Comparison of ENCODE assay signal across 29 cellular contexts in the genomic region with DNA sequence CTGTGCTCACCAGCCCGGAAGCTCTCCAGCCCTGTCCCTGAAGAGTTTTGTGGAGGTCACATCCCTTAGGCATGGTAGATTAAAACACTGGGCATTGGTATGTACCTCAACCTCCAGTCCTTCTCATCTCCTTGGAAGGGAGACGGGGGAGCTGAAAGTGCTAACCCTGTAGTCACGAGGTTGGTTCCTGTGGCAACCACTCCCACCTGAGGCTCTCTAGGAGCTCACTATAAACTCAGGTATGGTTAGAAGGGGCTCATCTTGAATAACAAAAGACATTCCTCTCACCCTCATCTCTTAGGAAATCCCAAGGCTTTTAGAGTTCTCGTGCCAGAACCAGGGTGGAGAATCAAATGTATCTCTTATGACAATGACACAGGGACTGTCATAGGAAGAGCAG. TPM values are rescaled to one million over a fixed set of nuclear protein-coding genes. Genes with fewer than 3 reads are reported as not detected.
A peak's percentile ranks its signal among the peaks of the same experiment; 100 is the strongest.
DNase-seq lines count a peak whose midpoint lies in the region; ATAC-seq and TF ChIP-seq lines count a peak whose summit lies in the region.
"Had no signal": no experiment of that assay in that cellular context is flagged by ENCODE, and none has a peak within 500 bp of the region (broad histone marks: within the 10 kb centered on the region; RNA-seq: fewer than 3 reads in every experiment).

No MANE protein-coding gene starts in this region.

- no peak overlapping the region for H3K4me3 Mint-ChIP-seq in natural killer cell treated with Interleukin-12 subunit alpha and Interleukin-12 subunit beta and Interleukin-15 and Interleukin-18, amount 100 ng/mL, for 72 hours
- H3K4me3 Mint-ChIP-seq in natural killer cell: no peak overlapping the region
- H3K4me3 Mint-ChIP-seq in T-helper 17 cell: no peak overlapping the region
- no peak overlapping the region for H3K4me3 Mint-ChIP-seq in endodermal cell
- H3K4me3 Mint-ChIP-seq: neural crest cell; stimulated activated naive B cell treated with anti-CD40 and anti-IgM and Interleukin-4, amounts not matched to agents 10 μg/mL and 1 μg/mL and 100 μg/mL, for 72 hours had no signal

- H3K27me3 ChIP-seq in endodermal cell (ENCODE audit: control insufficient read depth, insufficient read depth, low read length, poor library complexity, severe bottlenecking) (peaks cover 34% of the 10 kb centered on the region), right atrium auricular region (no peaks in the 10 kb centered on the region)
- H3K27me3 ChIP-seq: adrenal gland, body of pancreas, upper lobe of right lung had no signal

- H3K4me3 ChIP-seq in endodermal cell (ENCODE audit: low read length) (no peak overlapping the region), right atrium auricular region (no peak overlapping the region)
- H3K4me3 ChIP-seq: adrenal gland, body of pancreas, GM12878, GM23248, lung, mucosa of descending colon, upper lobe of right lung had no signal

- intact Hi-C loops in natural killer cell (cut with micrococcal nuclease): no loop called here

- 86 to 100% methylated on average over 1 to 4 of the region's 4 CpGs for WGBS in endodermal cell (ENCODE audit: insufficient coverage in 1 of 2, insufficient read length in 1 of 2), 2 experiments

- no peaks in the 10 kb centered on the region for H3K27me3 Mint-ChIP-seq in natural killer cell treated with Interleukin-12 subunit alpha and Interleukin-12 subunit beta and Interleukin-15 and Interleukin-18, amount 100 ng/mL, for 72 hours
- H3K27me3 Mint-ChIP-seq in natural killer cell (ENCODE audit: low read depth in 2 of 2) (no peaks in the 10 kb centered on the region), T-helper 17 cell (no peaks in the 10 kb centered on the region), endodermal cell (ENCODE audit: insufficient read depth) (peaks cover 18% of the 10 kb centered on the region)

- DNase-seq in natural killer cell treated with Interleukin-12 subunit alpha and Interleukin-12 subunit beta and Interleukin-15 and Interleukin-18, amount 100 ng/mL, for 72 hours (ENCODE audit: low spot score): no peak
- DNase-seq in natural killer cell (no peak), T-helper 17 cell (no peak), endodermal cell (peak; percentile 54), right atrium auricular region (ENCODE audit: low spot score) (no peak), inferior parietal cortex (ENCODE audit: extremely low spot score) (no peak)
- DNase-seq: activated CD4-positive, alpha-beta T cell treated with anti-CD3 and anti-CD28 coated beads, Interleukin-2, amount 50 U/mL, for 48 hours; activated effector memory CD4-positive, alpha-beta T cell treated with anti-CD3 and anti-CD28 coated beads, Interleukin-2, amount 50 U/mL, for 16 hours; adrenal gland; body of pancreas; C1 segment of cervical spinal cord; cerebellar nuclear complex; GM23248; Karpas-422; mucosa of descending colon; NCI-H1417 treated with DMSO at 0.1 percent for 48 hours; NCI-H2081 treated with DMSO at 0.1 percent for 48 hours; NCI-H446; NCI-H774; SK-N-SH; stimulated activated CD4-positive, alpha-beta T cell treated with anti-CD3 and anti-CD28 coated beads, Interleukin-4, amount 100 ng/mL, for 4 hours; stimulated activated naive B cell treated with anti-CD40 and anti-IgM and Interleukin-4, amounts not matched to agents 10 μg/mL and 1 μg/mL and 100 μg/mL, for 72 hours; T-helper 9 cell; upper lobe of right lung had no signal

- no peaks in the 10 kb centered on the region for H3K9me3 ChIP-seq in T-helper 17 cell (ENCODE audit: control insufficient read depth, low read length, poor library complexity, severe bottlenecking)
- H3K9me3 ChIP-seq in endodermal cell (ENCODE audit: control insufficient read depth, low read length): no peaks in the 10 kb centered on the region
- H3K9me3 ChIP-seq in right atrium auricular region: no peaks in the 10 kb centered on the region
- H3K9me3 ChIP-seq: adrenal gland, body of pancreas, mucosa of descending colon, SK-N-SH, upper lobe of right lung had no signal

- no peaks in the 10 kb centered on the region for H3K36me3 Mint-ChIP-seq in natural killer cell treated with Interleukin-12 subunit alpha and Interleukin-12 subunit beta and Interleukin-15 and Interleukin-18, amount 100 ng/mL, for 72 hours
- H3K36me3 Mint-ChIP-seq in natural killer cell (no peaks in the 10 kb centered on the region), T-helper 17 cell (ENCODE audit: low read depth) (peaks cover 2% of the 10 kb centered on the region), endodermal cell (ENCODE audit: low read depth) (no peaks in the 10 kb centered on the region)

- no peaks in the 10 kb centered on the region for H3K9me3 Mint-ChIP-seq in natural killer cell treated with Interleukin-12 subunit alpha and Interleukin-12 subunit beta and Interleukin-15 and Interleukin-18, amount 100 ng/mL, for 72 hours
- H3K9me3 Mint-ChIP-seq in natural killer cell (no peaks in the 10 kb centered on the region), endodermal cell (no peaks in the 10 kb centered on the region)
- H3K9me3 Mint-ChIP-seq: neural crest cell had no signal

- H3K27ac ChIP-seq in endodermal cell (ENCODE audit: low read depth, low read length): no peak overlapping the region
- no peak overlapping the region for H3K27ac ChIP-seq in right atrium auricular region
- H3K27ac ChIP-seq: adrenal gland, GM23248, upper lobe of right lung had no signal

- ATAC-seq in natural killer cell treated with Interleukin-12 subunit alpha and Interleukin-12 subunit beta and Interleukin-15 and Interleukin-18, amount 100 ng/mL, for 72 hours: no peak
- no peak for ATAC-seq in natural killer cell
- no peak for ATAC-seq in T-helper 17 cell
- no peak for ATAC-seq in GM18858 (IDR thresholded peaks at IDR 0.05; ENCODE audit: unreplicated experiment)
- ATAC-seq: body of pancreas; GM12878; mucosa of descending colon; sciatic nerve; stimulated activated naive B cell treated with anti-CD40 and anti-IgM and Interleukin-4, amounts not matched to agents 10 μg/mL and 1 μg/mL and 100 μg/mL, for 72 hours; upper lobe of right lung had no signal

- peaks cover 32 to 35% of the 10 kb centered on the region in 2 donors for H3K4me1 Mint-ChIP-seq in natural killer cell treated with Interleukin-12 subunit alpha and Interleukin-12 subunit beta and Interleukin-15 and Interleukin-18, amount 100 ng/mL, for 72 hours (ENCODE audit: low read depth in 2 of 2)
- peaks cover 36 to 38% of the 10 kb centered on the region in 2 donors for H3K4me1 Mint-ChIP-seq in natural killer cell
- peaks cover 54% of the 10 kb centered on the region for H3K4me1 Mint-ChIP-seq in T-helper 17 cell
- peaks cover 4% of the 10 kb centered on the region for H3K4me1 Mint-ChIP-seq in endodermal cell

- H3K4me1 ChIP-seq in endodermal cell (ENCODE audit: control insufficient read depth, insufficient read depth, low read length) (no peaks in the 10 kb centered on the region), right atrium auricular region (peaks cover 0 to 34% of the 10 kb centered on the region in 2 donors)

- H3K36me3 ChIP-seq in endodermal cell (ENCODE audit: control insufficient read depth, insufficient read depth, low read length) (no peaks in the 10 kb centered on the region), right atrium auricular region (no peaks in the 10 kb centered on the region)
- H3K36me3 ChIP-seq: adrenal gland, upper lobe of right lung had no signal

- no peak for TF ChIP-seq CTCF in natural killer cell (IDR thresholded peaks at IDR 0.05)
- no peak for TF ChIP-seq CTCF in endodermal cell (conservative IDR thresholded peaks at IDR 0.05)
- no peak for TF ChIP-seq CTCF in right atrium auricular region (IDR thresholded peaks at IDR 0.05)

- no peak overlapping the region for H3K9ac ChIP-seq in endodermal cell (ENCODE audit: extremely low read depth, low read length, poor library complexity, severe bottlenecking)
- H3K9ac ChIP-seq: GM23248, SK-N-SH had no signal

- H3K27ac Mint-ChIP-seq in natural killer cell treated with Interleukin-12 subunit alpha and Interleukin-12 subunit beta and Interleukin-15 and Interleukin-18, amount 100 ng/mL, for 72 hours: peak overlapping the region; percentile 92 to 94
- H3K27ac Mint-ChIP-seq in natural killer cell: peak overlapping the region in 1 of 2 donors; percentile 0
- peak overlapping the region; percentile 97 for H3K27ac Mint-ChIP-seq in T-helper 17 cell
- no peak overlapping the region for H3K27ac Mint-ChIP-seq in endodermal cell
- H3K27ac Mint-ChIP-seq: stimulated activated naive B cell treated with anti-CD40 and anti-IgM and Interleukin-4, amounts not matched to agents 10 μg/mL and 1 μg/mL and 100 μg/mL, for 72 hours had no signal

RNA-seq across cellular contexts. Expression of a gene that starts 43.0 kb away (rescaled TPM):
- 10 to 100 TPM; 23.1 to 25.0 TPM for total RNA-seq in natural killer cell treated with Interleukin-12 subunit alpha and Interleukin-12 subunit beta and Interleukin-15 and Interleukin-18, amount 100 ng/mL, for 72 hours
- 100 to 1,000 TPM in 1 of 3 donors, 10 to 100 TPM in 2; 91.6 to 114 (median 96.4) TPM for total RNA-seq in natural killer cell
- total RNA-seq in T-helper 17 cell: 100 to 1,000 TPM; 187 to 205 TPM
- 10 to 100 TPM in 1 of 2 donors, 1 to 10 TPM in 1; 8.2 to 11.1 TPM for total RNA-seq in endodermal cell
- 6.7 TPM for polyA plus RNA-seq in endodermal cell (2013, experiment 1 of 2)
- 6.0 TPM for polyA plus RNA-seq in endodermal cell (2013, experiment 2 of 2)
- 10 to 100 TPM; 13.2 to 37.4 TPM for total RNA-seq in right atrium auricular region
- polyA plus RNA-seq: GM23248 had no signal
